ENCODE assay signal across 13 cellular contexts in genomic region chr4:11489449-11490083, GRCh38.
DNase-seq lines count a peak whose midpoint lies in the region; ATAC-seq and TF ChIP-seq lines count a peak whose summit lies in the region.
"Had no signal": no experiment of that assay in that cellular context is flagged by ENCODE, and none has a peak within 500 bp of the region (broad histone marks: within the 10 kb centered on the region; RNA-seq: fewer than 3 reads in every experiment).

No MANE protein-coding gene starts in this region.

- H3K4me3 ChIP-seq in testis: no peak overlapping the region

- H3K9me3 ChIP-seq in testis: no peaks in the 10 kb centered on the region
- H3K9me3 ChIP-seq: BE2C had no signal

- DNase-seq in CD1c-positive myeloid dendritic cell (ENCODE audit: extremely low spot score): peak; percentile 76
- peak; percentile 12 to 73 for DNase-seq in NCI-H524 (lab: John Stamatoyannopoulos, UW)
- no peak for DNase-seq in left ventricle myocardium superior
- no peak for DNase-seq in testis
- DNase-seq in NCI-H345 treated with DMSO at 0.1 percent for 48 hours (lab: John Stamatoyannopoulos, UW; ENCODE audit: unreplicated experiment): no peak
- DNase-seq in SW 1271 (lab: John Stamatoyannopoulos, UW): no peak
- DNase-seq: activated B cell treated with CpG ODN at 0.5 μM for 24 hours, BE2C, cerebellar nuclear complex, left cardiac atrium, NCI-H2081 had no signal

- ATAC-seq in GM21526 (IDR thresholded peaks at IDR 0.05; ENCODE audit: low FRiP score, unreplicated experiment) (peak; percentile 68), left ventricle myocardium superior (peak; percentile 68), HG03045 (IDR thresholded peaks at IDR 0.05; ENCODE audit: unreplicated experiment) (no peak)

- intact Hi-C loops in left ventricle myocardium superior (cut with micrococcal nuclease): no loop called here
- intact Hi-C loops in testis (cut with DNase I; ENCODE audit: low total_unique reads): no loop called here

- no peaks in the 10 kb centered on the region for H3K36me3 ChIP-seq in testis (ENCODE audit: low read depth, missing control alignments)
- H3K36me3 ChIP-seq: BE2C had no signal

- H3K4me1 ChIP-seq in testis: no peaks in the 10 kb centered on the region
- H3K4me1 ChIP-seq: BE2C had no signal

- TF ChIP-seq CTCF in testis (IDR thresholded peaks at IDR 0.05): no peak

- H3K27ac ChIP-seq in testis: no peak overlapping the region

- WGBS in testis, 2 donors: 62 to 64% methylated on average over 3 of the region's 3 CpGs

- TF ChIP-seq POLR2A in testis (IDR thresholded peaks at IDR 0.05): no peak

- no peaks in the 10 kb centered on the region for H3K27me3 ChIP-seq in testis
- H3K27me3 ChIP-seq: BE2C had no signal

Comparison
In these comparisons a context has a peak if more than half of its experiments do, and no peak if none do; other contexts are left out.
1. DNase-seq: peak in CD1c-positive myeloid dendritic cell (single experiment) and NCI-H524 (2 of 2); none in left ventricle myocardium superior (single experiment), testis (single experiment), NCI-H345 treated with DMSO at 0.1 percent for 48 hours (single experiment) and SW 1271 (0 of 2).